23 cellular contexts compared by ENCODE assay signal in genomic region chr3:28088811-28089526, GRCh38.
"Had no signal": no experiment of that assay in that cellular context is flagged by ENCODE, and none has a peak within 500 bp of the region (broad histone marks: within the 10 kb centered on the region; RNA-seq: fewer than 3 reads in every experiment).

No MANE protein-coding gene starts in this region.

- H3K36me3 ChIP-seq: breast epithelium had no signal

- H3K36me3 Mint-ChIP-seq: IgD-negative memory B cell had no signal

- H3K27ac Mint-ChIP-seq: activated B cell treated with CpG ODN at 0.5 μM for 24 hours; activated CD4-positive, alpha-beta memory T cell treated with anti-CD3 and anti-CD28 coated beads, Interleukin-2, amount 10 ng/mL, durations not matched to agents 7 days and 5 days; activated CD4-positive, alpha-beta T cell treated with anti-CD3 and anti-CD28 coated beads, Interleukin-2, amount 10 ng/mL, durations not matched to agents 7 days and 5 days; activated T-helper 17 cell treated with anti-CD3 and anti-CD28 coated beads, Interleukin-2, amount 50 U/mL, for 72 hours; IgD-negative memory B cell had no signal

- H3K4me1 Mint-ChIP-seq: activated B cell treated with CpG ODN at 0.5 μM for 24 hours; activated CD4-positive, alpha-beta memory T cell treated with anti-CD3 and anti-CD28 coated beads, Interleukin-2, amount 10 ng/mL, durations not matched to agents 7 days and 5 days; activated CD4-positive, alpha-beta T cell treated with anti-CD3 and anti-CD28 coated beads, Interleukin-2, amount 10 ng/mL, durations not matched to agents 7 days and 5 days; activated T-helper 17 cell treated with anti-CD3 and anti-CD28 coated beads, Interleukin-2, amount 50 U/mL, for 72 hours; IgD-negative memory B cell had no signal

- H3K27ac ChIP-seq: breast epithelium, SK-N-MC had no signal

- H3K4me3 Mint-ChIP-seq: activated B cell treated with CpG ODN at 0.5 μM for 24 hours; activated CD4-positive, alpha-beta memory T cell treated with anti-CD3 and anti-CD28 coated beads, Interleukin-2, amount 10 ng/mL, durations not matched to agents 7 days and 5 days; activated CD4-positive, alpha-beta T cell treated with anti-CD3 and anti-CD28 coated beads, Interleukin-2, amount 10 ng/mL, durations not matched to agents 7 days and 5 days; activated T-cell treated with anti-CD3 and anti-CD28 coated beads, Interleukin-2, amount 50 U/mL, for 4 hours; activated T-helper 17 cell treated with anti-CD3 and anti-CD28 coated beads, Interleukin-2, amount 50 U/mL, for 72 hours; IgD-negative memory B cell; T-cell had no signal

- H3K27me3 ChIP-seq: breast epithelium had no signal

- H3K4me3 ChIP-seq: breast epithelium, SK-N-MC had no signal

- ATAC-seq: activated T-cell treated with anti-CD3 and anti-CD28 coated beads, Interleukin-2, amount 50 U/mL, for 4 hours; activated T-helper 17 cell treated with anti-CD3 and anti-CD28 coated beads, Interleukin-2, amount 50 U/mL, for 72 hours had no signal

- DNase-seq: activated B cell treated with CpG ODN at 0.5 μM for 24 hours; activated CD4-positive, alpha-beta memory T cell treated with anti-CD3 and anti-CD28 coated beads, Interleukin-2, amount 10 ng/mL, durations not matched to agents 7 days and 5 days; activated CD4-positive, alpha-beta T cell treated with anti-CD3 and anti-CD28 coated beads, Interleukin-2, amount 10 ng/mL, durations not matched to agents 7 days and 5 days; activated gamma-delta T cell treated with Interleukin-2 at 50 U/mL for 16 hours; activated naive CD4-positive, alpha-beta T cell treated with anti-CD3 and anti-CD28 coated beads, Interleukin-2, amount 50 U/mL, for 16 hours; activated T-cell treated with anti-CD3 and anti-CD28 coated beads, Interleukin-2, amount 50 U/mL, for 4 hours; aorta; caudate nucleus; KG1; NCI-H1092; NCI-H1417; NCI-H1930; NCI-H2171; NCI-H2227 treated with DMSO at 0.1 percent for 48 hours; NCI-H446 treated with DMSO at 0.1 percent for 48 hours; NCI-H526; NCI-H82; T-cell; T1000 had no signal

- H3K4me1 ChIP-seq: breast epithelium had no signal

- H3K27me3 Mint-ChIP-seq: activated B cell treated with CpG ODN at 0.5 μM for 24 hours; activated CD4-positive, alpha-beta memory T cell treated with anti-CD3 and anti-CD28 coated beads, Interleukin-2, amount 10 ng/mL, durations not matched to agents 7 days and 5 days; activated CD4-positive, alpha-beta T cell treated with anti-CD3 and anti-CD28 coated beads, Interleukin-2, amount 10 ng/mL, durations not matched to agents 7 days and 5 days; activated T-helper 17 cell treated with anti-CD3 and anti-CD28 coated beads, Interleukin-2, amount 50 U/mL, for 72 hours; T-cell had no signal
